17 cellular contexts compared by ENCODE assay signal in genomic region chr3:94413721-94414106, GRCh38.
DNase-seq lines count a peak whose midpoint lies in the region; ATAC-seq and TF ChIP-seq lines count a peak whose summit lies in the region.
"Had no signal": no experiment of that assay in that cellular context is flagged by ENCODE, and none has a peak within 500 bp of the region (broad histone marks: within the 10 kb centered on the region; RNA-seq: fewer than 3 reads in every experiment).

No MANE protein-coding gene starts in this region.

- H3K9me3 ChIP-seq in effector memory CD4-positive, alpha-beta T cell (ENCODE audit: control insufficient read depth, low read length), result no peaks in the 10 kb centered on the region

- TF ChIP-seq EP300 in Ishikawa (IDR thresholded peaks at IDR 0.05; ENCODE audit: borderline replicate concordance), result no peak

- no peaks in the 10 kb centered on the region for H3K4me1 ChIP-seq in effector memory CD4-positive, alpha-beta T cell (ENCODE audit: control insufficient read depth, insufficient read depth, low read length, poor library complexity, severe bottlenecking)

- no peak overlapping the region for H3K4me3 ChIP-seq in BJ (ENCODE audit: low read depth, low read length)
- H3K4me3 ChIP-seq in choroid plexus epithelial cell (ENCODE audit: low read depth, low read length), result no peak overlapping the region
- no peak overlapping the region for H3K4me3 ChIP-seq in effector memory CD4-positive, alpha-beta T cell (ENCODE audit: insufficient read depth, low read depth, low read length, poor library complexity, severe bottlenecking)

- H3K27ac ChIP-seq in effector memory CD4-positive, alpha-beta T cell (ENCODE audit: insufficient read depth, low read length, poor library complexity, severe bottlenecking), result no peak overlapping the region

- H3K36me3 ChIP-seq in BJ (ENCODE audit: control insufficient read depth, insufficient read depth, low read length), result no peaks in the 10 kb centered on the region
- H3K36me3 ChIP-seq in effector memory CD4-positive, alpha-beta T cell (ENCODE audit: control insufficient read depth, insufficient read depth, low read length), result no peaks in the 10 kb centered on the region

- DNase-seq in BJ (ENCODE audit: low read depth) (peak; percentile 26), choroid plexus epithelial cell (ENCODE audit: low read depth) (peak; percentile 94), myocyte (ENCODE audit: low read depth) (peak; percentile 43)
- no peak for DNase-seq in effector memory CD4-positive, alpha-beta T cell
- DNase-seq in activated CD4-positive, alpha-beta T cell treated with anti-CD3 and anti-CD28 coated beads for 48 hours, result no peak
- DNase-seq in stimulated activated CD4-positive, alpha-beta T cell treated with anti-CD3 and anti-CD28 coated beads, Interleukin-2, amount 100 ng/mL, for 48 hours, result no peak
- DNase-seq: activated CD4-positive, alpha-beta T cell treated with anti-CD3 and anti-CD28 coated beads for 1 hour; activated T-cell treated with anti-CD3 and anti-CD28 coated beads, Interleukin-2, amount 50 U/mL, for 24 hours; C1 segment of cervical spinal cord; GOT3; naive B cell; NCI-H2171; retina; stimulated activated CD4-positive, alpha-beta T cell treated with anti-CD3 and anti-CD28 coated beads, Interleukin-4, amount 100 ng/mL, for 4 hours had no signal

- TF ChIP-seq RAD21 in Ishikawa (IDR thresholded peaks at IDR 0.05; ENCODE audit: low read depth), result no peak

- no peak for ATAC-seq in GM19328 (IDR thresholded peaks at IDR 0.05; ENCODE audit: unreplicated experiment)
- ATAC-seq: stimulated activated memory B cell treated with anti-CD40 and anti-IgM and Interleukin-4, amounts not matched to agents 10 μg/mL and 1 μg/mL and 100 μg/mL, for 72 hours had no signal

- POLR2A ChIA-PET in BJ (lab: Charles Lee), result no interaction called here

- TF ChIP-seq CTCF in BJ (IDR thresholded peaks at IDR 0.05; ENCODE audit: insufficient read depth, low read depth, low read length), result no peak
- no peak for TF ChIP-seq CTCF in choroid plexus epithelial cell (conservative IDR thresholded peaks at IDR 0.05; ENCODE audit: low read depth, low read length)

- CTCF ChIA-PET in BJ (lab: Yijun Ruan, JAX), result no interaction called here

- no peaks in the 10 kb centered on the region for H3K27me3 ChIP-seq in BJ (ENCODE audit: control insufficient read depth, insufficient read depth, low read length)
- H3K27me3 ChIP-seq in effector memory CD4-positive, alpha-beta T cell (replicated peaks; ENCODE audit: control insufficient read depth, insufficient read depth, low read length, poor library complexity, severe bottlenecking), result no peaks in the 10 kb centered on the region

TF ChIP-seq in Ishikawa, 13 proteins besides CTCF, POLR2A, EP300 and RAD21:
- TF ChIP-seq NFIC (IDR thresholded peaks at IDR 0.05), result 0 out of 2 replicates have a peak, but pooled peaks have one; percentile 13
- TF ChIP-seq TEAD4 (IDR thresholded peaks at IDR 0.05), result no peak

Comparison
In these comparisons a context has a peak if more than half of its experiments do, and no peak if none do; other contexts are left out.
1. DNase-seq: peak in BJ (single experiment), choroid plexus epithelial cell (single experiment) and myocyte (single experiment); none in effector memory CD4-positive, alpha-beta T cell (0 of 3), activated CD4-positive, alpha-beta T cell treated with anti-CD3 and anti-CD28 coated beads for 48 hours (single experiment) and stimulated activated CD4-positive, alpha-beta T cell treated with anti-CD3 and anti-CD28 coated beads, Interleukin-2, amount 100 ng/mL, for 48 hours (0 of 2).